ENCODE assay signal across 9 cellular contexts in the genomic region with DNA sequence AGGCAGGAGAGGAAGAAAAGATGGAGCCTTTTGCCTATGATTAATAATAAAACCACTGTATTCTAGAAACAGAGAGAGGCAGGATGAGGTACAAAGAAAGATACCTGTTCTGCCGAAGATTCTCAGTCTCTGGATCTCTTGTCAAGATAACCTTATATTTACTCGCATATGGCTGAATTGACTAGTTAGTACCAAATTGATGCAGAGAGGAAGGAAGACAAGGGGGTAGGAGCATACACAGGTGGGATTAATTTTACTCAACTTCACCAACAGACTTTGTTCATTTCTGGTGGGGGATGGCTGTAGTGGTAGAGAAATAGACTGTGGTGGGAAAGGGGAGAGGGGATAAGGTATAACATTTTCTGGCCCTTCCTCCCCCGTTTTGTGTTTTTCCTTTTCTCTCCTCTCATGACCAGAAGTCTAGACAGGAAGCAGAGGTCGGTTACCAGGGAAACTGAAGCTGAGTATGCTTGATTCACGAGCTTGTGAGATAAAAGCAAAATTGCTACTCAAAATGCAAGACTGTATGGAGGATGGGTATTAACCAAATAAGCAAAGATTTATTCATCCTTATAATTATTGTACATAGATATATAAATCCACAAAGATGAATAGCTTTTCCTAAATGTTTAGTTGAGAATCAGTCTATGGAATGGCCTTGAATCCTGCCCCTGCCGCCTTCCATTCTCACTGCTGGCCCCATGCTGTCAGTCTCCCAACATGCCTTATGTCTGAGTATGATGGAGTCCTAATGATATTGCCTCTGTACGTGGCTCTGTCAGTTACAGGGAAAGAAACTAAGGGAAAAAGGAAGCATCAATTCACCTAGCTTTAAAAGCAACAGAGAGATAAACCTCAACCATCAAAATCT. TPM values are rescaled to one million over a fixed set of nuclear protein-coding genes. Genes with fewer than 3 reads are reported as not detected.
DNase-seq lines count a peak whose midpoint lies in the region; ATAC-seq and TF ChIP-seq lines count a peak whose summit lies in the region.
"Had no signal": no experiment of that assay in that cellular context is flagged by ENCODE, and none has a peak within 500 bp of the region (broad histone marks: within the 10 kb centered on the region; RNA-seq: fewer than 3 reads in every experiment).

No MANE protein-coding gene starts in this region.

- H3K4me1 Mint-ChIP-seq in WTC11: peaks cover 7% of the 10 kb centered on the region

- no peaks in the 10 kb centered on the region; the same call in 1 of the 2 replicates for H3K27me3 Mint-ChIP-seq in WTC11 (ENCODE audit: low read depth)

- H3K9me3 ChIP-seq in neuron (ENCODE audit: low read length): no peaks in the 10 kb centered on the region
- no peaks in the 10 kb centered on the region for H3K9me3 ChIP-seq in esophagus squamous epithelium

- CTCF ChIA-PET in WTC11 (lab: Charles Lee): interaction anchor here (1.1 kb wide), 1 partner anchor 122 kb away, joined by 3 read pairs; no protein-coding TSS in a partner anchor

- peak overlapping the region; percentile 2 for H2AFZ ChIP-seq in neuron (ENCODE audit: low read depth, low read length)

- H3K36me3 Mint-ChIP-seq in WTC11: peaks cover 4% of the 10 kb centered on the region

- H3K4me3 ChIP-seq in GM12865 (ENCODE audit: low read depth, low read length) (no peak overlapping the region), neuron (ENCODE audit: low read length) (peak overlapping the region; percentile 24), esophagus squamous epithelium (peak overlapping the region in 2 of 4 donors; percentile 6 to 14)

- intact Hi-C loops in esophagus squamous epithelium (cut with DNase I): loop anchor here (10.0 kb wide), 1 partner anchor 162 kb away; no protein-coding TSS in a partner anchor

- no peak overlapping the region for H3K4me3 Mint-ChIP-seq in WTC11

- POLR2A ChIA-PET in WTC11 (lab: Charles Lee): no interaction called here

- no peaks in the 10 kb centered on the region for H3K9me3 Mint-ChIP-seq in WTC11

- H3K27ac ChIP-seq in esophagus squamous epithelium: no peak overlapping the region

- DNase-seq in GM12865 (ENCODE audit: low read depth) (peak; percentile 9), NCI-H748 treated with DMSO at 0.1 percent for 48 hours (lab: John Stamatoyannopoulos, UW) (peak; percentile 57), amniotic stem cell (lab: John Stamatoyannopoulos, UW) (no peak), NOMO-1 treated with dmso at 0.1 percent for 144 hours (lab: John Stamatoyannopoulos, UW; ENCODE audit: unreplicated experiment) (no peak), WTC11 (ENCODE audit: low spot score) (no peak), esophagus squamous epithelium (lab: John Stamatoyannopoulos, UW) (no peak)
- peak; percentile 55 for DNase-seq in central memory CD4-positive, alpha-beta T cell

- TF ChIP-seq CTCF in GM12865 (IDR thresholded peaks at IDR 0.05; ENCODE audit: insufficient read depth, low read depth, low read length, missing control alignments): no peak
- no peak for TF ChIP-seq CTCF in WTC11 (IDR thresholded peaks at IDR 0.05)
- no peak for TF ChIP-seq CTCF in esophagus squamous epithelium (IDR thresholded peaks at IDR 0.05)

- TF ChIP-seq POLR2A in esophagus squamous epithelium (IDR thresholded peaks at IDR 0.05): no peak

- H3K4me1 ChIP-seq in neuron (ENCODE audit: insufficient read depth, low read length) (peaks cover 6% of the 10 kb centered on the region), esophagus squamous epithelium (no peaks in the 10 kb centered on the region)

- 18 to 33% methylated on average over 3 to 7 of the region's 7 CpGs for WGBS in esophagus squamous epithelium, 2 donors

- ATAC-seq in WTC11: no peak

- H3K27ac Mint-ChIP-seq in WTC11: no peak overlapping the region

- no peaks in the 10 kb centered on the region for H3K36me3 ChIP-seq in neuron (ENCODE audit: insufficient read depth, low read length)
- H3K36me3 ChIP-seq in esophagus squamous epithelium: no peaks in the 10 kb centered on the region

- peaks cover 1% of the 10 kb centered on the region for H3K27me3 ChIP-seq in neuron (ENCODE audit: insufficient read depth, low read length)
- H3K27me3 ChIP-seq in esophagus squamous epithelium: no peaks in the 10 kb centered on the region

TF ChIP-seq in WTC11, 78 proteins besides CTCF, POLR2A, EP300 and RAD21:
- TF ChIP-seq, protein P1, sequence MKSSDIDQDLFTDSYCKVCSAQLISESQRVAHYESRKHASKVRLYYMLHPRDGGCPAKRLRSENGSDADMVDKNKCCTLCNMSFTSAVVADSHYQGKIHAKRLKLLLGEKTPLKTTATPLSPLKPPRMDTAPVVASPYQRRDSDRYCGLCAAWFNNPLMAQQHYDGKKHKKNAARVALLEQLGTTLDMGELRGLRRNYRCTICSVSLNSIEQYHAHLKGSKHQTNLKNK (CRISPR knock-in tag; IDR thresholded peaks at IDR 0.05): no peak
- TF ChIP-seq JUN (CRISPR knock-in tag; IDR thresholded peaks at IDR 0.05): no peak
- no peak for TF ChIP-seq IRF2 (CRISPR knock-in tag; IDR thresholded peaks at IDR 0.05; ENCODE audit: borderline replicate concordance, low read depth)
- TF ChIP-seq, protein P2, sequence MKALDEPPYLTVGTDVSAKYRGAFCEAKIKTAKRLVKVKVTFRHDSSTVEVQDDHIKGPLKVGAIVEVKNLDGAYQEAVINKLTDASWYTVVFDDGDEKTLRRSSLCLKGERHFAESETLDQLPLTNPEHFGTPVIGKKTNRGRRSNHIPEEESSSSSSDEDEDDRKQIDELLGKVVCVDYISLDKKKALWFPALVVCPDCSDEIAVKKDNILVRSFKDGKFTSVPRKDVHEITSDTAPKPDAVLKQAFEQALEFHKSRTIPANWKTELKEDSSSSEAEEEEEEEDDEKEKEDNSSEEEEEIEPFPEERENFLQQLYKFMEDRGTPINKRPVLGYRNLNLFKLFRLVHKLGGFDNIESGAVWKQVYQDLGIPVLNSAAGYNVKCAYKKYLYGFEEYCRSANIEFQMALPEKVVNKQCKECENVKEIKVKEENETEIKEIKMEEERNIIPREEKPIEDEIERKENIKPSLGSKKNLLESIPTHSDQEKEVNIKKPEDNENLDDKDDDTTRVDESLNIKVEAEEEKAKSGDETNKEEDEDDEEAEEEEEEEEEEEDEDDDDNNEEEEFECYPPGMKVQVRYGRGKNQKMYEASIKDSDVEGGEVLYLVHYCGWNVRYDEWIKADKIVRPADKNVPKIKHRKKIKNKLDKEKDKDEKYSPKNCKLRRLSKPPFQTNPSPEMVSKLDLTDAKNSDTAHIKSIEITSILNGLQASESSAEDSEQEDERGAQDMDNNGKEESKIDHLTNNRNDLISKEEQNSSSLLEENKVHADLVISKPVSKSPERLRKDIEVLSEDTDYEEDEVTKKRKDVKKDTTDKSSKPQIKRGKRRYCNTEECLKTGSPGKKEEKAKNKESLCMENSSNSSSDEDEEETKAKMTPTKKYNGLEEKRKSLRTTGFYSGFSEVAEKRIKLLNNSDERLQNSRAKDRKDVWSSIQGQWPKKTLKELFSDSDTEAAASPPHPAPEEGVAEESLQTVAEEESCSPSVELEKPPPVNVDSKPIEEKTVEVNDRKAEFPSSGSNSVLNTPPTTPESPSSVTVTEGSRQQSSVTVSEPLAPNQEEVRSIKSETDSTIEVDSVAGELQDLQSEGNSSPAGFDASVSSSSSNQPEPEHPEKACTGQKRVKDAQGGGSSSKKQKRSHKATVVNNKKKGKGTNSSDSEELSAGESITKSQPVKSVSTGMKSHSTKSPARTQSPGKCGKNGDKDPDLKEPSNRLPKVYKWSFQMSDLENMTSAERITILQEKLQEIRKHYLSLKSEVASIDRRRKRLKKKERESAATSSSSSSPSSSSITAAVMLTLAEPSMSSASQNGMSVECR (CRISPR knock-in tag; IDR thresholded peaks at IDR 0.05; ENCODE audit: borderline replicate concordance): no peak
- TF ChIP-seq, protein P3, sequence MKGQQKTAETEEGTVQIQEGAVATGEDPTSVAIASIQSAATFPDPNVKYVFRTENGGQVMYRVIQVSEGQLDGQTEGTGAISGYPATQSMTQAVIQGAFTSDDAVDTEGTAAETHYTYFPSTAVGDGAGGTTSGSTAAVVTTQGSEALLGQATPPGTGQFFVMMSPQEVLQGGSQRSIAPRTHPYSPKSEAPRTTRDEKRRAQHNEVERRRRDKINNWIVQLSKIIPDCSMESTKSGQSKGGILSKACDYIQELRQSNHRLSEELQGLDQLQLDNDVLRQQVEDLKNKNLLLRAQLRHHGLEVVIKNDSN (CRISPR knock-in tag; IDR thresholded peaks at IDR 0.05): no peak
- TF ChIP-seq ZNF138 (CRISPR knock-in tag; conservative IDR thresholded peaks at IDR 0.05): no peak
- TF ChIP-seq KAT7 (CRISPR knock-in tag; IDR thresholded peaks at IDR 0.05; ENCODE audit: borderline replicate concordance): no peak
- no peak for TF ChIP-seq ZNF423 (CRISPR knock-in tag; IDR thresholded peaks at IDR 0.05)
- no peak for TF ChIP-seq ELF4 (CRISPR knock-in tag; IDR thresholded peaks at IDR 0.05; ENCODE audit: low read depth)

RNA-seq across cellular contexts. Expression of a gene that starts 17.8 kb away (rescaled TPM):
- total RNA-seq in WTC11 (2021) (0.46 to 0.94 TPM (median 0.92 TPM) in 3 replicates), esophagus squamous epithelium (not detected)

RNA-seq across cellular contexts. Expression of a gene that starts 26.3 kb away (rescaled TPM):
- total RNA-seq in WTC11 (2021) (0.30 to 0.35 TPM in 2 of 3 replicates, not detected in the other), esophagus squamous epithelium (not detected)
- total RNA-seq: T-helper 2 cell treated with Interferon-gamma antibody and Interleukin-4, amounts not matched to agents 100 ng/mL and 5 ng/mL, for 36 hours had no signal

RNA-seq across cellular contexts. Expression of a gene that starts 31.8 kb away (rescaled TPM):
- total RNA-seq in WTC11 (2021) (not detected in 3 replicates), esophagus squamous epithelium (not detected)
- total RNA-seq: T-helper 2 cell treated with Interferon-gamma antibody and Interleukin-4, amounts not matched to agents 100 ng/mL and 5 ng/mL, for 36 hours had no signal

RNA-seq across cellular contexts. Expression of a gene that starts 56.9 kb away (rescaled TPM):
- total RNA-seq in WTC11 (2021) (18.7 to 19.9 TPM (median 19.3 TPM) in 3 replicates), esophagus squamous epithelium (10 to 100 TPM; 11.4 to 16.7 (median 13.5) TPM)

Comparison
In these comparisons a context has a peak if more than half of its experiments do, and no peak if none do; other contexts are left out.
1. DNase-seq: peak in GM12865 (single experiment), NCI-H748 treated with DMSO at 0.1 percent for 48 hours (single experiment) and central memory CD4-positive, alpha-beta T cell (single experiment); none in amniotic stem cell (single experiment), NOMO-1 treated with dmso at 0.1 percent for 144 hours (single experiment), WTC11 (single experiment) and esophagus squamous epithelium (single experiment).